Comparison of ENCODE assay signal across 22 cellular contexts in genomic region chr7:83984076-83984475, GRCh38.
"Had no signal": no experiment of that assay in that cellular context is flagged by ENCODE, and none has a peak within 500 bp of the region (broad histone marks: within the 10 kb centered on the region; RNA-seq: fewer than 3 reads in every experiment).

No MANE protein-coding gene starts in this region.

- H3K36me3 ChIP-seq: right lobe of liver, thyroid gland, upper lobe of left lung, vagina, WERI-Rb-1 had no signal

- H3K27ac ChIP-seq: right lobe of liver, thyroid gland, upper lobe of left lung, vagina, WERI-Rb-1 had no signal

- ATAC-seq: activated CD4-positive, CD25-positive, alpha-beta regulatory T cell treated with anti-CD3 and anti-CD28 coated beads, Interleukin-2, amount 50 U/mL, for 24 hours; activated naive CD8-positive, alpha-beta T cell treated with anti-CD3 and anti-CD28 coated beads, Interleukin-2, amount 50 U/mL, for 24 hours; effector memory CD8-positive, alpha-beta T cell; naive thymus-derived CD8-positive, alpha-beta T cell; right lobe of liver; stimulated activated effector memory CD8-positive, alpha-beta T cell treated with anti-CD3 and anti-CD28 coated beads, Interleukin-12 subunit alpha, Interleukin-12 subunit beta, amount 100 ng/mL, for 72 hours; T-helper 17 cell had no signal

- H3K4me3 ChIP-seq: right lobe of liver, thyroid gland, upper lobe of left lung, vagina had no signal

- DNase-seq: activated CD4-positive, alpha-beta memory T cell treated with anti-CD3 and anti-CD28 coated beads for 36 hours; activated CD4-positive, alpha-beta T cell treated with anti-CD3 and anti-CD28 coated beads, Interleukin-2, amount 10 ng/mL, durations not matched to agents 24 days and 14 days; activated CD8-positive, alpha-beta memory T cell treated with anti-CD3 and anti-CD28 coated beads, Interleukin-2, amount 50 U/mL, for 4 hours; activated gamma-delta T cell treated with Interleukin-2 at 50 U/mL for 16 hours; activated naive CD8-positive, alpha-beta T cell treated with anti-CD3 and anti-CD28 coated beads, Interleukin-2, amount 50 U/mL, for 24 hours; activated T-cell treated with anti-CD3 and anti-CD28 coated beads, Interleukin-2, amount 50 U/mL, for 1 hour; anterior cingulate cortex; effector memory CD8-positive, alpha-beta T cell; glutamatergic neuron; naive thymus-derived CD8-positive, alpha-beta T cell; nucleus accumbens; right lobe of liver; stimulated activated CD4-positive, alpha-beta T cell treated with anti-CD3 and anti-CD28 coated beads, Interleukin-12 subunit alpha, Interleukin-12 subunit beta, amount 100 ng/mL, for 4 hours; stimulated activated CD4-positive, alpha-beta T cell treated with anti-CD3 and anti-CD28 coated beads, Interleukin-4, amount 100 ng/mL, for 24 hours; T-helper 17 cell; T1000; thyroid gland; upper lobe of left lung; WERI-Rb-1 had no signal

- H3K4me1 ChIP-seq: right lobe of liver, thyroid gland, upper lobe of left lung, vagina had no signal

- H3K9me3 ChIP-seq: right lobe of liver, thyroid gland, upper lobe of left lung, vagina had no signal

- H3K27me3 ChIP-seq: right lobe of liver, thyroid gland, upper lobe of left lung, vagina had no signal
